ENCODE assay signal across 8 cellular contexts in the genomic region with DNA sequence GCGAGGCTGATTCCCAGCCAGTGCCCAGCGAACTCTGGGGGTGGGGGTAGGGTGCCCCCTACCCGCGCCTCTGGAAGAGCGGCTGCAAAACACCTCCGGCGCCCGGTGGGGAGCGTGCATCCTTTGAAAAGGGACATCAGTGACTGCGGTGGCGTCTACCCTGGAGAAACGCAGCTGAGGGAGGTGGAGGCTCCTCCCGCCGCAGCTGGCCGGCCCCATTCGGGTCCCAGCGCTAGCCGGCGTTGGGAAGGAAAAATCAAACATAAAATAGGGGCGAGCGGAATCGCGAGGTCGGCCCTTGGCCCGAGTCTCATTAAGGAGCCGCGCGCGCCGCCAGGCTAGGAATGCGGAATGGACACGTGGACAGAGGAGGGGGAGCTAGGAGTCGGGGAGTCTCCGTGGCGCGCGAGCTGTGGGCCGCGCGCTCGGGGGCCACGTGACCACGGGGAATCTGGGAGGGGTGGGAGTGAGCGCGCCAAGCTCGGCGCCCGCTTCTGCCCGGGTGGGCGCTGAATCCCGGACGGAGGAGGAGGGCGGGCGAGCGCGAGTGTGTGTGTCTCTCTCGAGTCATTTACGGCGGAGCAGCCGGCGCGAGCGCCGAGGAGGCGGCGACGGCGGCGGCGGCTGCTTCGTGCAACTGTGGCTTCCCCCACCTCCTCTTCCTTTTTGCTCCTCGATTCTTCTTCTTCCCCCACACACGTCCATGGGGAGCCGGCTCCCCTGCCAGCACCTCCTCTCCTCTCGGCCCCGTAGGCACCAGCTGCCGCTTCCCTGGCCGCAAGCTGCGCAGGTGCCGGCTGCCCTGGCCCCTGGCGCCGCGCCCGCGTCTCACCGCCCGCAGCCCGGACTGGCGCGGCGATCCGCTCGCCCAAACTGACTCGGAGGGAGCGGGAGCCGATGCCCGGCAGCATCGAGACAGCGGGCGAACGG. TPM values are rescaled to one million over a fixed set of nuclear protein-coding genes. Genes with fewer than 3 reads are reported as not detected.
A peak's percentile ranks its signal among the peaks of the same experiment; 100 is the strongest.
DNase-seq lines count a peak whose midpoint lies in the region; ATAC-seq lines count a peak whose summit lies in the region.

A gene with protein sequence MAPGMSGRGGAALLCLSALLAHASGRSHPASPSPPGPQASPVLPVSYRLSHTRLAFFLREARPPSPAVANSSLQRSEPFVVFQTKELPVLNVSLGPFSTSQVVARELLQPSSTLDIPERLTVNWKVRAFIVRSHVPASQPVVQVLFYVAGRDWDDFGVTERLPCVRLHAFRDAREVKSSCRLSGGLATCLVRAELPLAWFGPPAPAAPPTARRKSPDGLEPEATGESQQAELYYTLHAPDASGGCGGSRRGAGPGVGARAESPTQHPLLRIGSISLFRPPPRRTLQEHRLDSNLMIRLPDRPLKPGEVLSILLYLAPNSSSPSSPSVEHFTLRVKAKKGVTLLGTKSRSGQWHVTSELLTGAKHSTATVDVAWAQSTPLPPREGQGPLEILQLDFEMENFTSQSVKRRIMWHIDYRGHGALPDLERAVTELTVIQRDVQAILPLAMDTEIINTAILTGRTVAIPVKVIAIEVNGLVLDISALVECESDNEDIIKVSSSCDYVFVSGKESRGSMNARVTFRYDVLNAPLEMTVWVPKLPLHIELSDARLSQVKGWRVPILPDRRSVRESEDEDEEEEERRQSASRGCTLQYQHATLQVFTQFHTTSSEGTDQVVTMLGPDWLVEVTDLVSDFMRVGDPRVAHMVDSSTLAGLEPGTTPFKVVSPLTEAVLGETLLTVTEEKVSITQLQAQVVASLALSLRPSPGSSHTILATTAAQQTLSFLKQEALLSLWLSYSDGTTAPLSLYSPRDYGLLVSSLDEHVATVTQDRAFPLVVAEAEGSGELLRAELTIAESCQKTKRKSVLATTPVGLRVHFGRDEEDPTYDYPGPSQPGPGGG (N-terminal part only) (plus strand): TSS at position 566 of the 930 bp plus-strand sequence. CDS start 1,495 bp downstream, outside the sequence.

- ATAC-seq in left lobe of liver (peak; percentile 54), HG03342 (IDR thresholded peaks at IDR 0.05; ENCODE audit: unreplicated experiment) (no peak)
- no peak for ATAC-seq in stimulated activated effector memory CD8-positive, alpha-beta T cell treated with anti-CD3 and anti-CD28 coated beads, Interleukin-12 subunit alpha, Interleukin-12 subunit beta, amount 100 ng/mL, for 72 hours

- no peaks in the 10 kb centered on the region for H3K36me3 Mint-ChIP-seq in stimulated activated effector memory CD8-positive, alpha-beta T cell treated with anti-CD3 and anti-CD28 coated beads, Interleukin-12 subunit alpha, Interleukin-12 subunit beta, amount 100 ng/mL, for 72 hours

- peaks cover 13% of the 10 kb centered on the region for H3K4me1 Mint-ChIP-seq in stimulated activated effector memory CD8-positive, alpha-beta T cell treated with anti-CD3 and anti-CD28 coated beads, Interleukin-12 subunit alpha, Interleukin-12 subunit beta, amount 100 ng/mL, for 72 hours

- no peak within 1 kb of the TSS for H3K27ac ChIP-seq in caudate nucleus (ENCODE audit: low read depth, low read length)

- peak; percentile 58 for DNase-seq in GM03348 (ENCODE audit: low spot score)
- peak; percentile 54 for DNase-seq in NCI-H345 (lab: John Stamatoyannopoulos, UW)
- DNase-seq in caudate nucleus (lab: John Stamatoyannopoulos, UW), result peak in 54 of 61 donors; percentile 18 to 89 (median 54)
- DNase-seq in left lobe of liver (ENCODE audit: low spot score), result peak; percentile 50
- no peak for DNase-seq in stimulated activated effector memory CD8-positive, alpha-beta T cell treated with anti-CD3 and anti-CD28 coated beads, Interleukin-12 subunit alpha, Interleukin-12 subunit beta, amount 100 ng/mL, for 72 hours (ENCODE audit: low spot score in 2 of 2)
- no peak for DNase-seq in GF-D8 (lab: John Stamatoyannopoulos, UW)
- no peak for DNase-seq in AML-193 (lab: John Stamatoyannopoulos, UW)

- H3K27ac Mint-ChIP-seq in stimulated activated effector memory CD8-positive, alpha-beta T cell treated with anti-CD3 and anti-CD28 coated beads, Interleukin-12 subunit alpha, Interleukin-12 subunit beta, amount 100 ng/mL, for 72 hours, result no peak within 1 kb of the TSS

- no peaks in the 10 kb centered on the region for H3K9me3 Mint-ChIP-seq in stimulated activated effector memory CD8-positive, alpha-beta T cell treated with anti-CD3 and anti-CD28 coated beads, Interleukin-12 subunit alpha, Interleukin-12 subunit beta, amount 100 ng/mL, for 72 hours

- H3K4me3 Mint-ChIP-seq in stimulated activated effector memory CD8-positive, alpha-beta T cell treated with anti-CD3 and anti-CD28 coated beads, Interleukin-12 subunit alpha, Interleukin-12 subunit beta, amount 100 ng/mL, for 72 hours, result peak within 1 kb of the TSS; percentile 69

RNA-seq across cellular contexts. Expression of the gene that starts here (rescaled TPM):
- total RNA-seq in left lobe of liver, result 0.65 TPM

Comparison
In these comparisons a context has a peak if more than half of its experiments do, and no peak if none do; other contexts are left out.
1. Peak in DNase-seq and ATAC-seq in left lobe of liver; RNA of the gene not detected or under 1 TPM.
2. DNase-seq: peak in GM03348 (single experiment), NCI-H345 (single experiment) and caudate nucleus (54 of 61); none in stimulated activated effector memory CD8-positive, alpha-beta T cell treated with anti-CD3 and anti-CD28 coated beads, Interleukin-12 subunit alpha, Interleukin-12 subunit beta, amount 100 ng/mL, for 72 hours (0 of 2), GF-D8 (single experiment) and AML-193 (0 of 2).